In genomic region chr12:4355843-4356327, GRCh38 we compare ENCODE assay signal across 9 cellular contexts. TPM values are rescaled to one million over a fixed set of nuclear protein-coding genes. Genes with fewer than 3 reads are reported as not detected.
DNase-seq lines count a peak whose midpoint lies in the region; ATAC-seq and TF ChIP-seq lines count a peak whose summit lies in the region.
"Had no signal": no experiment of that assay in that cellular context is flagged by ENCODE, and none has a peak within 500 bp of the region (broad histone marks: within the 10 kb centered on the region; RNA-seq: fewer than 3 reads in every experiment).

No MANE protein-coding gene starts in this region.

- intact Hi-C loops in activated CD4-positive, alpha-beta memory T cell treated with anti-CD3 and anti-CD28 coated beads for 36 hours (cut with micrococcal nuclease), result loop anchor here (2.0 to 10.0 kb wide), 2 partner anchors 171 to 399 kb away; no protein-coding TSS in a partner anchor

- no peak overlapping the region for H3K27ac Mint-ChIP-seq in activated CD4-positive, alpha-beta memory T cell treated with anti-CD3 and anti-CD28 coated beads for 36 hours

- H3K36me3 Mint-ChIP-seq in activated CD4-positive, alpha-beta memory T cell treated with anti-CD3 and anti-CD28 coated beads for 36 hours, result peaks cover 15% of the 10 kb centered on the region

- peak; percentile 36 for TF ChIP-seq CTCF in LNCaP clone FGC (IDR thresholded peaks at IDR 0.05; ENCODE audit: control insufficient read depth, extremely low read depth, insufficient read depth)

- no peak overlapping the region for H3K4me3 Mint-ChIP-seq in activated CD4-positive, alpha-beta memory T cell treated with anti-CD3 and anti-CD28 coated beads for 36 hours

- no peaks in the 10 kb centered on the region for H3K27me3 Mint-ChIP-seq in activated CD4-positive, alpha-beta memory T cell treated with anti-CD3 and anti-CD28 coated beads for 36 hours

- H3K4me3 ChIP-seq in LNCaP clone FGC (ENCODE audit: low read depth, low read length), result no peak overlapping the region
- H3K4me3 ChIP-seq: SJSA1 had no signal

- no peaks in the 10 kb centered on the region for H3K9me3 Mint-ChIP-seq in activated CD4-positive, alpha-beta memory T cell treated with anti-CD3 and anti-CD28 coated beads for 36 hours

- POLR2A ChIA-PET in activated CD4-positive, alpha-beta memory T cell treated with anti-CD3 and anti-CD28 coated beads for 36 hours (lab: Charles Lee), result no interaction called here

- CTCF ChIA-PET in activated CD4-positive, alpha-beta memory T cell treated with anti-CD3 and anti-CD28 coated beads for 36 hours (lab: Charles Lee), result no interaction called here

- ATAC-seq in HG02678 (IDR thresholded peaks at IDR 0.05; ENCODE audit: unreplicated experiment) (no peak), GM18511 (IDR thresholded peaks at IDR 0.05; ENCODE audit: unreplicated experiment) (no peak)

- peak; percentile 9 for DNase-seq in EH (ENCODE audit: low read depth)
- no peak for DNase-seq in LNCaP clone FGC (ENCODE audit: low read depth)
- DNase-seq in activated CD4-positive, alpha-beta memory T cell treated with anti-CD3 and anti-CD28 coated beads for 36 hours, result peak; percentile 79
- DNase-seq in fibroblast of peridontal ligament (ENCODE audit: extremely low read depth), result peak; percentile 2
- DNase-seq in stimulated activated CD4-positive, alpha-beta T cell treated with anti-CD3 and anti-CD28 coated beads, Interleukin-1b, Interleukin-23, amount 100 ng/mL, for 24 hours (ENCODE audit: low read depth in 4 of 4, low spot score in 1 of 4), result peak in 3 of 4 experiments; percentile 7 to 39 (median 23)
- DNase-seq in dedifferentiated amniotic fluid mesenchymal stem cell (ENCODE audit: extremely low spot score), result no peak

- peaks cover 3% of the 10 kb centered on the region for H3K4me1 Mint-ChIP-seq in activated CD4-positive, alpha-beta memory T cell treated with anti-CD3 and anti-CD28 coated beads for 36 hours (ENCODE audit: low read depth)

RNA-seq across cellular contexts. Expression of gene FGF23, which starts 23.6 kb away (rescaled TPM):
- not detected for total RNA-seq in activated CD4-positive, alpha-beta memory T cell treated with anti-CD3 and anti-CD28 coated beads for 36 hours
- total RNA-seq: SJSA1 had no signal

RNA-seq across cellular contexts. Expression of gene TIGAR, which starts 34.9 kb away (rescaled TPM):
- total RNA-seq in activated CD4-positive, alpha-beta memory T cell treated with anti-CD3 and anti-CD28 coated beads for 36 hours, result 10 to 100 TPM; 12.0 to 13.6 TPM

Comparison
In these comparisons a context has a peak if more than half of its experiments do, and no peak if none do; other contexts are left out.
1. DNase-seq: peak in EH (single experiment), activated CD4-positive, alpha-beta memory T cell treated with anti-CD3 and anti-CD28 coated beads for 36 hours (single experiment), fibroblast of peridontal ligament (single experiment) and stimulated activated CD4-positive, alpha-beta T cell treated with anti-CD3 and anti-CD28 coated beads, Interleukin-1b, Interleukin-23, amount 100 ng/mL, for 24 hours (3 of 4); none in LNCaP clone FGC (single experiment) and dedifferentiated amniotic fluid mesenchymal stem cell (single experiment).